Comparison of ENCODE assay signal across 8 cellular contexts in the genomic region with DNA sequence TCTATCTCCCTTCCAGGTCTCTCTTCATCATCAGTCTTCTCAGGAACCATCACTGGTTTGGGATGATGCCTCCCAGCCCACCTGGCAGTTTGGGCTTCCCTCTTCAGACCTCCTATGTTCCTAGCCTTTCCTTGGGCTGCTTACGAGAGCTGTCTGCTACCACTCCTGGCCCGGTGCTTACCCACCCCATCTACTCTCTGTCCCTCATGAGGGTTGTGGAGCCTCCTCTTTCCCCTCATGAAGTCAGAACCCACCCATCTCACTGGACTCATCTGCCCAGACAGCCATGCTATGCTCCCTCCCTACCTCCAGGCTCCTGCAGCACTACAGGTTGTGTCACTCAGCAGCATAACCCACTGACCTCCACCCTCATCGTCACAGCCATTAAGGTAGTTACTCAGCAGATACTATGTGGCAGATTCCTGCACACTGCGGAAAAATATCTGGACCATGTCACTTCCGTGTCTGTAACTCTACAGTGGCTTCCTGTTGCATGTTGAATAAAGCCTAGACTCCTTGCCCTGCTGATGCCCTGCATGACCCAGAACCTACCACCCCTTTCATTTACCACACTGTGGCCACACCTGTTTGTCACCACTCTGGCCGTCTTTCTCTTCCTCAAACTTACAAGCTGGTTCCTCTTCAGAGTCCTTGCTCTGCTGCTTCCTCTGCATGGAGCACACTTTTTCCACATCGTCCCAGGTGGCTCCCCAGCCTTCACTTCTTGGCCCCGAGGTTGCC. TPM values are rescaled to one million over a fixed set of nuclear protein-coding genes. Genes with fewer than 3 reads are reported as not detected.
A peak's percentile ranks its signal among the peaks of the same experiment; 100 is the strongest.
DNase-seq lines count a peak whose midpoint lies in the region; ATAC-seq and TF ChIP-seq lines count a peak whose summit lies in the region.

No MANE protein-coding gene starts in this region.

- peaks cover 57 to 62% of the 10 kb centered on the region in 2 donors for H3K4me1 Mint-ChIP-seq in immature natural killer cell

- ATAC-seq in GM18868 (IDR thresholded peaks at IDR 0.05; ENCODE audit: unreplicated experiment) (peak; percentile 56), HG02798 (IDR thresholded peaks at IDR 0.05; ENCODE audit: poor library complexity, unreplicated experiment) (peak; percentile 47)

- no peak for TF ChIP-seq CTCF in foreskin fibroblast (IDR thresholded peaks at IDR 0.05; ENCODE audit: low read depth, low read length)

- H3K9me3 Mint-ChIP-seq in immature natural killer cell, result no peaks in the 10 kb centered on the region

- peak overlapping the region; percentile 90 to 95 (median 91) for H3K4me3 Mint-ChIP-seq in immature natural killer cell

- H3K36me3 Mint-ChIP-seq in immature natural killer cell, result peaks cover 0 to 11% (median 0%) of the 10 kb centered on the region in 3 donors

- peak; percentile 60 for DNase-seq in SIG-M5 (lab: John Stamatoyannopoulos, UW)
- peak; percentile 37 to 43 (median 42) for DNase-seq in immature natural killer cell
- DNase-seq in foreskin fibroblast, result no peak
- no peak for DNase-seq in SHP77 treated with DMSO at 0.1 percent for 48 hours (lab: John Stamatoyannopoulos, UW)
- no peak for DNase-seq in NCI-H187 (lab: John Stamatoyannopoulos, UW)
- no peak for DNase-seq in NCI-H1417 (lab: John Stamatoyannopoulos, UW)

- no peak overlapping the region for H3K4me3 ChIP-seq in foreskin fibroblast (ENCODE audit: low read depth in 1 of 2, low read length in 2 of 2)

- H3K27ac Mint-ChIP-seq in immature natural killer cell, result peak overlapping the region; percentile 93 to 98 (median 96)

- peaks cover 2 to 17% (median 10%) of the 10 kb centered on the region in 3 donors for H3K27me3 Mint-ChIP-seq in immature natural killer cell (ENCODE audit: low read depth in 3 of 3)

RNA-seq across cellular contexts. Expression of a gene that starts 2.0 kb away (rescaled TPM):
- 100 to 1,000 TPM; 237 to 306 (median 285) TPM for polyA plus RNA-seq in immature natural killer cell

RNA-seq across cellular contexts. Expression of a gene that starts 18.9 kb away (rescaled TPM):
- polyA plus RNA-seq in immature natural killer cell, result not detected

RNA-seq across cellular contexts. Expression of a gene that starts 35.8 kb away (rescaled TPM):
- 10 to 100 TPM in 1 of 3 donors, 1 to 10 TPM in 2; 5.1 to 23.3 (median 7.2) TPM for polyA plus RNA-seq in immature natural killer cell

RNA-seq across cellular contexts. Expression of a gene that starts 48.8 kb away (rescaled TPM):
- under 1 TPM in 1 of 3 donors, not detected in 2; 0.22 TPM for polyA plus RNA-seq in immature natural killer cell

RNA-seq across cellular contexts. Expression of a gene that starts 57.7 kb away (rescaled TPM):
- polyA plus RNA-seq in immature natural killer cell, result 1 to 10 TPM in 2 of 3 donors, not detected in 1; 1.5 TPM

Comparison
In these comparisons a context has a peak if more than half of its experiments do, and no peak if none do; other contexts are left out.
1. DNase-seq: peak in SIG-M5 (single experiment) and immature natural killer cell (3 of 3); none in foreskin fibroblast (0 of 2), SHP77 treated with DMSO at 0.1 percent for 48 hours (single experiment), NCI-H187 (0 of 2) and NCI-H1417 (0 of 3).